Comparison of ENCODE assay signal across 14 cellular contexts in the genomic region with DNA sequence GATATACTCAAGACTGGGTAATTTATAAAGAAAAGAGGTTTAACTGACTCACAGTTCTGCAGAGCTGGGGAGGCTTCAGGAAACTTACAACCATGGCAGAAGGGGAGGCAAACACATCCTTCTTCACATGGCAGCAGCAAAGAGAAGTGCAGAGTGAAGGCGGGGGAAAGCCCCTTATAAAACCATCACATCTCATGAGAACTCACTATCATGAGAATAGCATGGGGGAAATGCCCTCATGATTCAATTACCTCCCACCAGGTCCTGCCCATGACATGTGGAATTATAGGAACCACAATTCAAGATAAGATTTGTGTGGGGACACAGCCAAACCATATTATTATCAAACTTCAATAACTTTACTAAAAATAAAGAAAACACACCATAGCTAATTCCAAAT.
"Had no signal": no experiment of that assay in that cellular context is flagged by ENCODE, and none has a peak within 500 bp of the region (broad histone marks: within the 10 kb centered on the region; RNA-seq: fewer than 3 reads in every experiment).

No MANE protein-coding gene starts in this region.

- ATAC-seq: esophagus mucosa; left cardiac atrium; naive thymus-derived CD4-positive, alpha-beta T cell had no signal

- FAIRE-seq: bronchial epithelial cell, RCC 7860 had no signal

- H3K36me3 ChIP-seq: tibial nerve had no signal

- H3K27ac ChIP-seq: skin epidermis, tibial nerve had no signal

- H3K9me3 ChIP-seq: tibial nerve had no signal

- DNase-seq: activated CD4-positive, alpha-beta memory T cell treated with anti-CD3 and anti-CD28 coated beads, Interleukin-2, amount 10 ng/mL, durations not matched to agents 7 days and 5 days; activated CD4-positive, CD25-positive, alpha-beta regulatory T cell; activated CD8-positive, alpha-beta memory T cell treated with anti-CD3 and anti-CD28 coated beads, Interleukin-2, amount 50 U/mL, for 48 hours; aorta; left cardiac atrium; naive thymus-derived CD4-positive, alpha-beta T cell; posterior cingulate gyrus; SHP77 had no signal

- H3K4me3 ChIP-seq: lung, skin epidermis, tibial nerve had no signal

- H3K4me1 ChIP-seq: tibial nerve had no signal
